1 cellular context compared by ENCODE assay signal in genomic region chr4:153347117-153347516, GRCh38.
TF ChIP-seq lines count a peak whose summit lies in the region.

No MANE protein-coding gene starts in this region.

TF ChIP-seq in IMR-90, 13 proteins besides CTCF, POLR2A, EP300 and RAD21:
- TF ChIP-seq USF2 (IDR thresholded peaks at IDR 0.05; ENCODE audit: low read depth, low read length): no peak
- TF ChIP-seq FOS (IDR thresholded peaks at IDR 0.05; ENCODE audit: low read depth, low read length): no peak
- TF ChIP-seq MXI1 (IDR thresholded peaks at IDR 0.05; ENCODE audit: borderline replicate concordance, low read depth, low read length): no peak
- no peak for TF ChIP-seq MAZ (IDR thresholded peaks at IDR 0.05; ENCODE audit: borderline replicate concordance, low read depth, low read length)
- TF ChIP-seq CHD1 (IDR thresholded peaks at IDR 0.05; ENCODE audit: low read depth, low read length): no peak
- no peak for TF ChIP-seq RCOR1 (IDR thresholded peaks at IDR 0.05; ENCODE audit: insufficient replicate concordance, low read length)
- no peak for TF ChIP-seq MAFK (IDR thresholded peaks at IDR 0.05; ENCODE audit: low read depth, low read length)
- TF ChIP-seq ELK1 (IDR thresholded peaks at IDR 0.05; ENCODE audit: borderline replicate concordance, low read depth, low read length): no peak
- TF ChIP-seq NFE2L2 (IDR thresholded peaks at IDR 0.05; ENCODE audit: low read depth, low read length): no peak
- no peak for TF ChIP-seq BHLHE40 (IDR thresholded peaks at IDR 0.05; ENCODE audit: low read depth, low read length)
- TF ChIP-seq SMC3 (IDR thresholded peaks at IDR 0.05; ENCODE audit: low read depth, low read length): no peak
- TF ChIP-seq CEBPB (IDR thresholded peaks at IDR 0.05; ENCODE audit: low read depth, low read length): no peak
- no peak for TF ChIP-seq RFX5 (IDR thresholded peaks at IDR 0.05; ENCODE audit: low read depth, low read length)
